In the genomic region with DNA sequence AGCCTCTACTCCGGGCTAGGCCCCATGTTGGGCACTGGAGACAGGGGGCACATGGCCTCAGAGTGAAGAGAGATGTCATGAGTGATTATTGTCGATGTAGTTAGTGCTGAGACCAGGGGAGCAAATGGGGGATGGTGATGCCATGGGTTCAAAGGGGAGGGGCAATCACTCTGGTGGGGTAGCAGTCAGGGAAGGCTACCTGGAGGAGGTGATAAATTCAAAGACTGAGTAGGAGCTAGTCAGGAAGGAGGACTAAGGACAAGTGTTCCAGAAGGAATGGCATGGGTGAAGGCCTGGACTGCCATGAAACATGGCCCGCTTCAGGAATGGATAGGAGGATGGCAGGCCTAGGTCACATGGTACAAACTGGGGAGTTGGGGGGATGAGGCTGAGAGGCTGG, we compare ENCODE assay signal across 21 cellular contexts. TPM values are rescaled to one million over a fixed set of nuclear protein-coding genes. Genes with fewer than 3 reads are reported as not detected.
"Had no signal": no experiment of that assay in that cellular context is flagged by ENCODE, and none has a peak within 500 bp of the region (broad histone marks: within the 10 kb centered on the region; RNA-seq: fewer than 3 reads in every experiment).

No MANE protein-coding gene starts in this region.

- H3K27me3 ChIP-seq: esophagus muscularis mucosa, hepatocyte, left lung, ovary, sigmoid colon, SJCRH30, spleen, stomach, testis had no signal

- H2AFZ ChIP-seq: hepatocyte had no signal

- H3K4me2 ChIP-seq: hepatocyte had no signal

- H3K27ac ChIP-seq: esophagus muscularis mucosa, left lung, ovary, sigmoid colon, SJCRH30, spleen, stomach, testis had no signal

- H3K9me3 ChIP-seq: esophagus muscularis mucosa, left lung, ovary, sigmoid colon, SJCRH30, spleen, stomach, testis had no signal

- ATAC-seq: left lung had no signal

- H3K9me3 Mint-ChIP-seq: memory B cell had no signal

- H3K36me3 ChIP-seq: esophagus muscularis mucosa, left lung, ovary, sigmoid colon, SJCRH30, spleen, stomach had no signal

- H3K36me3 Mint-ChIP-seq: activated naive CD8-positive, alpha-beta T cell; memory B cell had no signal

- H3K4me3 Mint-ChIP-seq: activated naive CD8-positive, alpha-beta T cell; memory B cell; nephron progenitor cell had no signal

- H3K27me3 Mint-ChIP-seq: activated naive CD8-positive, alpha-beta T cell had no signal

- DNase-seq: activated effector memory CD4-positive, alpha-beta T cell treated with Interleukin-2 at 50 U/mL for 16 hours; cortex of kidney; effector CD4-positive, alpha-beta T cell; kidney; left lung; nephron progenitor cell; ovary; sigmoid colon; SJCRH30; spleen; stomach; T-helper 9 cell; testis had no signal

- H3K4me3 ChIP-seq: esophagus muscularis mucosa, hepatocyte, left lung, ovary, sigmoid colon, SJCRH30, spleen, stomach, testis had no signal

- H3K27ac Mint-ChIP-seq: activated naive CD8-positive, alpha-beta T cell; memory B cell; nephron progenitor cell had no signal

RNA-seq across cellular contexts. Expression of a gene that starts 41.6 kb away (rescaled TPM):
- total RNA-seq: activated CD8-positive, alpha-beta memory T cell treated with anti-CD3 and anti-CD28 coated beads for 36 hours; glomerular endothelial cell; hepatocyte; left lung; pulmonary artery endothelial cell; SJCRH30; stomach; ureter had no signal
- polyA plus RNA-seq: hepatocyte had no signal
